In genomic region chr1:223486366-223486765, GRCh38 we compare ENCODE assay signal across 17 cellular contexts.
DNase-seq lines count a peak whose midpoint lies in the region; ATAC-seq and TF ChIP-seq lines count a peak whose summit lies in the region.
"Had no signal": no experiment of that assay in that cellular context is flagged by ENCODE, and none has a peak within 500 bp of the region (broad histone marks: within the 10 kb centered on the region; RNA-seq: fewer than 3 reads in every experiment).

No MANE protein-coding gene starts in this region.

- POLR2A ChIA-PET in HEK293 (lab: Yijun Ruan, JAX), result no interaction called here

- CTCF ChIA-PET in HEK293 (lab: Yijun Ruan, JAX), result interaction anchor here (0.6 to 2.6 kb wide), 6 partner anchors 12 to 415 kb away, joined by 3 to 10 read pairs (median 4); no protein-coding TSS in a partner anchor

- no peaks in the 10 kb centered on the region for H3F3A ChIP-seq in DOHH2 (ENCODE audit: control insufficient read depth, insufficient read depth)

- intact Hi-C loops in sciatic nerve (cut with DNase I), result no loop called here

- H3K27ac ChIP-seq in DOHH2 (ENCODE audit: low read depth, low read length), result no peak overlapping the region
- no peak overlapping the region for H3K27ac ChIP-seq in HEK293 (ENCODE audit: extremely low read depth, low read depth, low read length)
- H3K27ac ChIP-seq in foreskin keratinocyte, result no peak overlapping the region
- H3K27ac ChIP-seq: left lung, Peyer's patch, sigmoid colon had no signal

- no peaks in the 10 kb centered on the region for H3K9me2 ChIP-seq in DOHH2 (replicated peaks; ENCODE audit: control insufficient read depth, low read length)

- no peaks in the 10 kb centered on the region for H3K79me2 ChIP-seq in DOHH2 (ENCODE audit: control insufficient read depth, low read length)

- H3K9me3 ChIP-seq in DOHH2 (ENCODE audit: control insufficient read depth, insufficient read depth, low read length) (no peaks in the 10 kb centered on the region), HEK293 (ENCODE audit: control insufficient read depth, insufficient read depth, low read depth, low read length) (no peaks in the 10 kb centered on the region)
- H3K9me3 ChIP-seq: left lung, Peyer's patch, sigmoid colon had no signal

- DNase-seq in NCI-H774 (lab: John Stamatoyannopoulos, UW) (peak; percentile 10), foreskin keratinocyte (no peak), sciatic nerve (ENCODE audit: low spot score) (no peak)
- DNase-seq in activated T-cell treated with anti-CD3 and anti-CD28 coated beads, Interleukin-2, amount 50 U/mL, for 1 hour, result no peak
- DNase-seq in activated CD4-positive, alpha-beta T cell treated with anti-CD3 and anti-CD28 coated beads for 1 hour, result no peak
- DNase-seq: activated CD4-positive, alpha-beta memory T cell treated with anti-CD3 and anti-CD28 coated beads for 36 hours; activated effector memory CD4-positive, alpha-beta T cell treated with anti-CD3 and anti-CD28 coated beads, Interleukin-2, amount 50 U/mL, for 16 hours; CD8-positive, alpha-beta memory T cell; GOT3; head of caudate nucleus; left lung; naive thymus-derived CD8-positive, alpha-beta T cell; NCI-H1105; Peyer's patch; sigmoid colon had no signal

- no peak overlapping the region for H3K4me2 ChIP-seq in DOHH2 (ENCODE audit: low read length)

- no peaks in the 10 kb centered on the region for H3K27me3 ChIP-seq in DOHH2 (ENCODE audit: control insufficient read depth, low read length)
- peaks cover 28% of the 10 kb centered on the region for H3K27me3 ChIP-seq in foreskin keratinocyte
- H3K27me3 ChIP-seq: Peyer's patch, sigmoid colon had no signal

- peak; percentile 32 for ATAC-seq in foreskin keratinocyte
- ATAC-seq in sciatic nerve, result no peak
- ATAC-seq: left lung had no signal

- H4K20me1 ChIP-seq in DOHH2 (ENCODE audit: control insufficient read depth, insufficient read depth, low read depth, low read length), result no peaks in the 10 kb centered on the region

- H3K36me3 ChIP-seq in DOHH2 (ENCODE audit: control insufficient read depth, low read length) (no peaks in the 10 kb centered on the region), HEK293 (ENCODE audit: control insufficient read depth in 2 of 2, insufficient read depth in 1 of 2, low read length in 2 of 2) (no peaks in the 10 kb centered on the region)
- H3K36me3 ChIP-seq: left lung, Peyer's patch, sigmoid colon had no signal

- H3K4me3 ChIP-seq in DOHH2 (ENCODE audit: low read length), result no peak overlapping the region
- H3K4me3 ChIP-seq in HEK293 (ENCODE audit: low read depth, low read length), result no peak overlapping the region
- H3K4me3 ChIP-seq: left lung, Peyer's patch, sigmoid colon had no signal

- TF ChIP-seq CTCF in DOHH2 (IDR thresholded peaks at IDR 0.05; ENCODE audit: low read depth, low read length, poor library complexity, severe bottlenecking) (peak; percentile 26), HEK293 (tag by site-specific recombination; IDR thresholded peaks at IDR 0.05) (peak; percentile 42; the same call in 1 of the 2 replicates), foreskin keratinocyte (conservative IDR thresholded peaks at IDR 0.05) (peak; percentile 33)

- no peaks in the 10 kb centered on the region for H3K4me1 ChIP-seq in DOHH2 (ENCODE audit: control insufficient read depth, low read length)
- no peaks in the 10 kb centered on the region for H3K4me1 ChIP-seq in HEK293 (ENCODE audit: control insufficient read depth, insufficient read depth, low read length)
- H3K4me1 ChIP-seq in foreskin keratinocyte, result no peaks in the 10 kb centered on the region
- H3K4me1 ChIP-seq: Peyer's patch, sigmoid colon had no signal

TF ChIP-seq in HEK293, 187 proteins besides CTCF, POLR2A, EP300 and RAD21:
- no peak for TF ChIP-seq ELK4 (IDR thresholded peaks at IDR 0.05; ENCODE audit: borderline replicate concordance, low read depth, low read length)
- TF ChIP-seq ZNF510 (tag by site-specific recombination; IDR thresholded peaks at IDR 0.05; ENCODE audit: insufficient replicate concordance), result no peak
- no peak for TF ChIP-seq ZNF629 (tag by site-specific recombination; IDR thresholded peaks at IDR 0.05)
- no peak for TF ChIP-seq ZNF121 (tag by site-specific recombination; IDR thresholded peaks at IDR 0.05)
- TF ChIP-seq ZNF211 (tag by site-specific recombination; IDR thresholded peaks at IDR 0.05; ENCODE audit: low read depth), result no peak
- TF ChIP-seq ZNF423 (tag by site-specific recombination; IDR thresholded peaks at IDR 0.05), result no peak
- no peak for TF ChIP-seq ZNF221 (tag by site-specific recombination; IDR thresholded peaks at IDR 0.05; ENCODE audit: borderline replicate concordance)
- no peak for TF ChIP-seq ZNF488 (tag by site-specific recombination; IDR thresholded peaks at IDR 0.05)
- no peak for TF ChIP-seq ZBTB7A (tag by site-specific recombination; IDR thresholded peaks at IDR 0.05; ENCODE audit: low read depth)
- no peak for TF ChIP-seq SALL2 (tag by site-specific recombination; IDR thresholded peaks at IDR 0.05; ENCODE audit: borderline replicate concordance)
- TF ChIP-seq ZFHX2 (tag by site-specific recombination; conservative IDR thresholded peaks at IDR 0.05), result no peak
- TF ChIP-seq TSHZ1 (tag by site-specific recombination; IDR thresholded peaks at IDR 0.05; ENCODE audit: borderline replicate concordance), result no peak
- no peak for TF ChIP-seq BCL6B (tag by site-specific recombination; IDR thresholded peaks at IDR 0.05)
